In genomic region chr2:222120933-222121332, GRCh38 we compare ENCODE assay signal across 3 cellular contexts.
"Had no signal": no experiment of that assay in that cellular context is flagged by ENCODE, and none has a peak within 500 bp of the region (broad histone marks: within the 10 kb centered on the region; RNA-seq: fewer than 3 reads in every experiment).

No MANE protein-coding gene starts in this region.

- H3K4me3 ChIP-seq: GM12878 had no signal

- DNase-seq: GDM1, GF-D8 had no signal
